Comparison of ENCODE assay signal across 9 cellular contexts in genomic region chr2:233974530-233975071, GRCh38. TPM values are rescaled to one million over a fixed set of nuclear protein-coding genes. Genes with fewer than 3 reads are reported as not detected.
DNase-seq lines count a peak whose midpoint lies in the region; ATAC-seq and TF ChIP-seq lines count a peak whose summit lies in the region.
"Had no signal": no experiment of that assay in that cellular context is flagged by ENCODE, and none has a peak within 500 bp of the region (broad histone marks: within the 10 kb centered on the region; RNA-seq: fewer than 3 reads in every experiment).

No MANE protein-coding gene starts in this region.

- no peak overlapping the region for H3K4me3 Mint-ChIP-seq in naive thymus-derived CD8-positive, alpha-beta T cell

- intact Hi-C loops in esophagus squamous epithelium (cut with DNase I) = loop anchor here (10.0 kb wide), 2 partner anchors 530 to 570 kb away; no protein-coding TSS in a partner anchor

- peak; percentile 78 for ATAC-seq in lung (ENCODE audit: insufficient read depth, low FRiP score)
- ATAC-seq in HG02970 (IDR thresholded peaks at IDR 0.05; ENCODE audit: low FRiP score, unreplicated experiment) = no peak
- ATAC-seq in naive thymus-derived CD8-positive, alpha-beta T cell = no peak
- no peak for ATAC-seq in GM18909 (IDR thresholded peaks at IDR 0.05; ENCODE audit: poor library complexity, unreplicated experiment)

- WGBS in lung, 2 donors = 54 to 70% methylated on average over 4 of the region's 4 CpGs
- 14 to 27% methylated on average over 3 of the region's 4 CpGs for WGBS in esophagus squamous epithelium, 2 donors

- H3K4me3 ChIP-seq in lung = no peak overlapping the region
- no peak overlapping the region for H3K4me3 ChIP-seq in esophagus squamous epithelium
- H3K4me3 ChIP-seq: thoracic aorta had no signal

- peaks cover 0 to 5% (median 0%) of the 10 kb centered on the region in 5 donors for H3K27me3 Mint-ChIP-seq in naive thymus-derived CD8-positive, alpha-beta T cell

- DNase-seq in COLO668 (lab: John Stamatoyannopoulos, UW; ENCODE audit: unreplicated experiment) = peak; percentile 23
- peak; percentile 83 for DNase-seq in LoVo (ENCODE audit: low spot score)
- peak; percentile 93 for DNase-seq in astrocyte of the hippocampus (ENCODE audit: low read depth, low spot score)
- peak; percentile 49 for DNase-seq in lung (ENCODE audit: low spot score)
- DNase-seq in naive thymus-derived CD8-positive, alpha-beta T cell = no peak
- DNase-seq in esophagus squamous epithelium (lab: John Stamatoyannopoulos, UW) = no peak

- H3K27ac ChIP-seq in lung (ENCODE audit: low read depth in 1 of 2, low read length in 1 of 2) = no peak overlapping the region
- H3K27ac ChIP-seq in esophagus squamous epithelium = no peak overlapping the region
- H3K27ac ChIP-seq: thoracic aorta had no signal

- H3K36me3 Mint-ChIP-seq in naive thymus-derived CD8-positive, alpha-beta T cell = no peaks in the 10 kb centered on the region

- no peaks in the 10 kb centered on the region for H3K9me3 Mint-ChIP-seq in naive thymus-derived CD8-positive, alpha-beta T cell

- POLR2A ChIA-PET in naive thymus-derived CD8-positive, alpha-beta T cell (lab: Charles Lee) = interaction anchor here (0.6 kb wide), 1 partner anchor 536 kb away, joined by 3 read pairs; no protein-coding TSS in a partner anchor

- no peak for TF ChIP-seq POLR2A in esophagus squamous epithelium (IDR thresholded peaks at IDR 0.05)

- H3K36me3 ChIP-seq in lung (ENCODE audit: control insufficient read depth in 2 of 2, insufficient read depth in 2 of 2, low read length in 2 of 2) = no peaks in the 10 kb centered on the region
- H3K36me3 ChIP-seq in esophagus squamous epithelium = no peaks in the 10 kb centered on the region
- H3K36me3 ChIP-seq: thoracic aorta had no signal

- H3K9me3 ChIP-seq in lung (ENCODE audit: control insufficient read depth in 2 of 2, insufficient read depth in 1 of 2, low read length in 1 of 2) = no peaks in the 10 kb centered on the region
- H3K9me3 ChIP-seq in esophagus squamous epithelium = no peaks in the 10 kb centered on the region
- H3K9me3 ChIP-seq: thoracic aorta had no signal

- peaks cover 0 to 2% of the 10 kb centered on the region in 2 donors for H3K4me1 ChIP-seq in lung (ENCODE audit: control insufficient read depth in 2 of 2, insufficient read depth in 2 of 2, low read length in 2 of 2)
- peaks cover 5 to 41% (median 6%) of the 10 kb centered on the region in 3 donors for H3K4me1 ChIP-seq in esophagus squamous epithelium

- no peak for TF ChIP-seq CTCF in lung (IDR thresholded peaks at IDR 0.05; ENCODE audit: control extremely low read depth, extremely low read depth)
- TF ChIP-seq CTCF in esophagus squamous epithelium (IDR thresholded peaks at IDR 0.05) = no peak

- H3K27me3 ChIP-seq in lung (ENCODE audit: control insufficient read depth, insufficient read depth) (no peaks in the 10 kb centered on the region), esophagus squamous epithelium (peaks cover 0 to 77% (median 0%) of the 10 kb centered on the region in 4 donors)

- H3K27ac Mint-ChIP-seq in naive thymus-derived CD8-positive, alpha-beta T cell = no peak overlapping the region

- peaks cover 14 to 31% (median 22%) of the 10 kb centered on the region in 4 donors for H3K4me1 Mint-ChIP-seq in naive thymus-derived CD8-positive, alpha-beta T cell

RNA-seq across cellular contexts. Expression of gene TRPM8, which starts 57.4 kb away (rescaled TPM):
- total RNA-seq in lung (under 1 TPM in 1 of 2 donors, not detected in 1; 0.03 TPM), esophagus squamous epithelium (not detected)
- polyA plus RNA-seq in lung = under 1 TPM in 1 of 2 donors, not detected in 1; 0.14 TPM
- not detected for total RNA-seq in naive thymus-derived CD8-positive, alpha-beta T cell
- polyA plus RNA-seq in naive thymus-derived CD8-positive, alpha-beta T cell = not detected
- total RNA-seq: thoracic aorta had no signal

Comparison
In these comparisons a context has a peak if more than half of its experiments do, and no peak if none do; other contexts are left out.
1. DNase-seq: peak in COLO668 (single experiment), LoVo (single experiment), astrocyte of the hippocampus (single experiment) and lung (single experiment); none in naive thymus-derived CD8-positive, alpha-beta T cell (0 of 10) and esophagus squamous epithelium (single experiment).